ENCODE assay signal across 1 cellular context in genomic region chr11:125356736-125357292, GRCh38.
TF ChIP-seq lines count a peak whose summit lies in the region.

No MANE protein-coding gene starts in this region.

TF ChIP-seq in GM23338, 12 proteins besides CTCF, POLR2A, EP300 and RAD21:
- TF ChIP-seq EZH2phosphoT487 (IDR thresholded peaks at IDR 0.05; ENCODE audit: unreplicated experiment) (no peak), ZNF331 (CRISPR knock-in tag; IDR thresholded peaks at IDR 0.05; ENCODE audit: low read depth) (no peak), POLR2AphosphoS5 (IDR thresholded peaks at IDR 0.05; ENCODE audit: low read depth) (no peak), STAT1 (IDR thresholded peaks at IDR 0.05; ENCODE audit: unreplicated experiment) (no peak), CREB1 (CRISPR knock-in tag; IDR thresholded peaks at IDR 0.05; ENCODE audit: low read depth) (no peak), NANOG (IDR thresholded peaks at IDR 0.05; ENCODE audit: borderline replicate concordance) (no peak), JUNB (IDR thresholded peaks at IDR 0.05; ENCODE audit: unreplicated experiment) (no peak), REST (IDR thresholded peaks at IDR 0.05; ENCODE audit: unreplicated experiment) (no peak), EZH2 (IDR thresholded peaks at IDR 0.05; ENCODE audit: low read depth, unreplicated experiment) (no peak), ZNF114 (CRISPR knock-in tag; IDR thresholded peaks at IDR 0.05) (no peak)
- TF ChIP-seq, protein P1, sequence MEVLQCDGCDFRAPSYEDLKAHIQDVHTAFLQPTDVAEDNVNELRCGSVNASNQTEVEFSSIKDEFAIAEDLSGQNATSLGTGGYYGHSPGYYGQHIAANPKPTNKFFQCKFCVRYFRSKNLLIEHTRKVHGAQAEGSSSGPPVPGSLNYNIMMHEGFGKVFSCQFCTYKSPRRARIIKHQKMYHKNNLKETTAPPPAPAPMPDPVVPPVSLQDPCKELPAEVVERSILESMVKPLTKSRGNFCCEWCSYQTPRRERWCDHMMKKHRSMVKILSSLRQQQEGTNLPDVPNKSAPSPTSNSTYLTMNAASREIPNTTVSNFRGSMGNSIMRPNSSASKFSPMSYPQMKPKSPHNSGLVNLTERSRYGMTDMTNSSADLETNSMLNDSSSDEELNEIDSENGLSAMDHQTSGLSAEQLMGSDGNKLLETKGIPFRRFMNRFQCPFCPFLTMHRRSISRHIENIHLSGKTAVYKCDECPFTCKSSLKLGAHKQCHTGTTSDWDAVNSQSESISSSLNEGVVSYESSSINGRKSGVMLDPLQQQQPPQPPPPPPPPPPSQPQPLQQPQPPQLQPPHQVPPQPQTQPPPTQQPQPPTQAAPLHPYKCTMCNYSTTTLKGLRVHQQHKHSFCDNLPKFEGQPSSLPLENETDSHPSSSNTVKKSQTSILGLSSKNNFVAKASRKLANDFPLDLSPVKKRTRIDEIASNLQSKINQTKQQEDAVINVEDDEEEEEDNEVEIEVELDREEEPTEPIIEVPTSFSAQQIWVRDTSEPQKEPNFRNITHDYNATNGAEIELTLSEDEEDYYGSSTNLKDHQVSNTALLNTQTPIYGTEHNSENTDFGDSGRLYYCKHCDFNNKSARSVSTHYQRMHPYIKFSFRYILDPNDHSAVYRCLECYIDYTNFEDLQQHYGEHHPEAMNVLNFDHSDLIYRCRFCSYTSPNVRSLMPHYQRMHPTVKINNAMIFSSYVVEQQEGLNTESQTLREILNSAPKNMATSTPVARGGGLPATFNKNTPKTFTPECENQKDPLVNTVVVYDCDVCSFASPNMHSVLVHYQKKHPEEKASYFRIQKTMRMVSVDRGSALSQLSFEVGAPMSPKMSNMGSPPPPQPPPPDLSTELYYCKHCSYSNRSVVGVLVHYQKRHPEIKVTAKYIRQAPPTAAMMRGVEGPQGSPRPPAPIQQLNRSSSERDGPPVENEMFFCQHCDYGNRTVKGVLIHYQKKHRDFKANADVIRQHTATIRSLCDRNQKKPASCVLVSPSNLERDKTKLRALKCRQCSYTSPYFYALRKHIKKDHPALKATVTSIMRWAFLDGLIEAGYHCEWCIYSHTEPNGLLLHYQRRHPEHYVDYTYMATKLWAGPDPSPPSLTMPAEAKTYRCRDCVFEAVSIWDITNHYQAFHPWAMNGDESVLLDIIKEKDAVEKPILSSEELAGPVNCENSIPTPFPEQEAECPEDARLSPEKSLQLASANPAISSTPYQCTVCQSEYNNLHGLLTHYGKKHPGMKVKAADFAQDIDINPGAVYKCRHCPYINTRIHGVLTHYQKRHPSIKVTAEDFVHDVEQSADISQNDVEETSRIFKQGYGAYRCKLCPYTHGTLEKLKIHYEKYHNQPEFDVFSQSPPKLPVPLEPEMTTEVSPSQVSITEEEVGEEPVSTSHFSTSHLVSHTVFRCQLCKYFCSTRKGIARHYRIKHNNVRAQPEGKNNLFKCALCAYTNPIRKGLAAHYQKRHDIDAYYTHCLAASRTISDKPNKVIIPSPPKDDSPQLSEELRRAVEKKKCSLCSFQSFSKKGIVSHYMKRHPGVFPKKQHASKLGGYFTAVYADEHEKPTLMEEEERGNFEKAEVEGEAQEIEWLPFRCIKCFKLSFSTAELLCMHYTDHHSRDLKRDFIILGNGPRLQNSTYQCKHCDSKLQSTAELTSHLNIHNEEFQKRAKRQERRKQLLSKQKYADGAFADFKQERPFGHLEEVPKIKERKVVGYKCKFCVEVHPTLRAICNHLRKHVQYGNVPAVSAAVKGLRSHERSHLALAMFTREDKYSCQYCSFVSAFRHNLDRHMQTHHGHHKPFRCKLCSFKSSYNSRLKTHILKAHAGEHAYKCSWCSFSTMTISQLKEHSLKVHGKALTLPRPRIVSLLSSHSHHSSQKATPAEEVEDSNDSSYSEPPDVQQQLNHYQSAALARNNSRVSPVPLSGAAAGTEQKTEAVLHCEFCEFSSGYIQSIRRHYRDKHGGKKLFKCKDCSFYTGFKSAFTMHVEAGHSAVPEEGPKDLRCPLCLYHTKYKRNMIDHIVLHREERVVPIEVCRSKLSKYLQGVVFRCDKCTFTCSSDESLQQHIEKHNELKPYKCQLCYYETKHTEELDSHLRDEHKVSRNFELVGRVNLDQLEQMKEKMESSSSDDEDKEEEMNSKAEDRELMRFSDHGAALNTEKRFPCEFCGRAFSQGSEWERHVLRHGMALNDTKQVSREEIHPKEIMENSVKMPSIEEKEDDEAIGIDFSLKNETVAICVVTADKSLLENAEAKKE (CRISPR knock-in tag; IDR thresholded peaks at IDR 0.05), result no peak
- TF ChIP-seq, protein P2, sequence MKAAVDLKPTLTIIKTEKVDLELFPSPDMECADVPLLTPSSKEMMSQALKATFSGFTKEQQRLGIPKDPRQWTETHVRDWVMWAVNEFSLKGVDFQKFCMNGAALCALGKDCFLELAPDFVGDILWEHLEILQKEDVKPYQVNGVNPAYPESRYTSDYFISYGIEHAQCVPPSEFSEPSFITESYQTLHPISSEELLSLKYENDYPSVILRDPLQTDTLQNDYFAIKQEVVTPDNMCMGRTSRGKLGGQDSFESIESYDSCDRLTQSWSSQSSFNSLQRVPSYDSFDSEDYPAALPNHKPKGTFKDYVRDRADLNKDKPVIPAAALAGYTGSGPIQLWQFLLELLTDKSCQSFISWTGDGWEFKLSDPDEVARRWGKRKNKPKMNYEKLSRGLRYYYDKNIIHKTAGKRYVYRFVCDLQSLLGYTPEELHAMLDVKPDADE (IDR thresholded peaks at IDR 0.05), result no peak
TF ChIP-seq in GM23338: peak in this region for 0.
